18 cellular contexts compared by ENCODE assay signal in genomic region chr10:99799613-99800012, GRCh38.
"Had no signal": no experiment of that assay in that cellular context is flagged by ENCODE, and none has a peak within 500 bp of the region (broad histone marks: within the 10 kb centered on the region; RNA-seq: fewer than 3 reads in every experiment).

No MANE protein-coding gene starts in this region.

- H3K36me3 ChIP-seq: pancreas, right atrium auricular region, thoracic aorta had no signal

- H3K4me1 ChIP-seq: pancreas, psoas muscle, right atrium auricular region, spleen had no signal

- DNase-seq: activated CD4-positive, alpha-beta T cell treated with anti-CD3 and anti-CD28 coated beads for 1 hour; activated CD4-positive, alpha-beta T cell treated with anti-CD3 and anti-CD28 coated beads, Interleukin-2, amount 50 U/mL, for 1 hour; activated CD8-positive, alpha-beta T cell treated with anti-CD3 and anti-CD28 coated beads, Interleukin-2, amount 10 ng/mL, durations not matched to agents 7 days and 5 days; activated gamma-delta T cell; aorta; caudate nucleus; effector CD4-positive, alpha-beta T cell; foreskin melanocyte; pancreas; psoas muscle; spleen; stimulated activated CD4-positive, alpha-beta T cell treated with anti-CD3 and anti-CD28 coated beads, Interleukin-4, amount 100 ng/mL, for 24 hours; stimulated activated naive CD4-positive, alpha-beta T cell treated with Interleukin-2 at 50 U/mL for 16 hours had no signal

- H3K9me3 ChIP-seq: pancreas, psoas muscle, right atrium auricular region, spleen, thoracic aorta had no signal

- H3K4me3 ChIP-seq: pancreas, psoas muscle, right atrium auricular region, spleen, thoracic aorta had no signal

- ATAC-seq: activated CD8-positive, alpha-beta T cell treated with anti-CD3 and anti-CD28 coated beads, Interleukin-2, amount 10 ng/mL, durations not matched to agents 7 days and 5 days; activated naive CD4-positive, alpha-beta T cell treated with anti-CD3 and anti-CD28 coated beads, Interleukin-2, amount 50 U/mL, for 72 hours; esophagus mucosa; pancreas; psoas muscle had no signal

- H3K27me3 ChIP-seq: pancreas, right atrium auricular region, spleen had no signal

- H3K27ac ChIP-seq: pancreas, psoas muscle, right atrium auricular region, spleen, thoracic aorta, VCaP had no signal
